ENCODE assay signal across 22 cellular contexts in genomic region chr5:87735918-87736317, GRCh38.
"Had no signal": no experiment of that assay in that cellular context is flagged by ENCODE, and none has a peak within 500 bp of the region (broad histone marks: within the 10 kb centered on the region; RNA-seq: fewer than 3 reads in every experiment).

No MANE protein-coding gene starts in this region.

- H3K4me3 Mint-ChIP-seq: memory B cell, mesothelial cell of epicardium, natural killer cell, neural progenitor cell had no signal

- H3K36me3 Mint-ChIP-seq: memory B cell, mesothelial cell of epicardium, natural killer cell, neural progenitor cell had no signal

- H3K36me3 ChIP-seq: colonic mucosa, heart right ventricle, neural progenitor cell, ovary, right atrium auricular region, sigmoid colon, stomach, thoracic aorta, transverse colon had no signal

- H3K27ac Mint-ChIP-seq: memory B cell, mesothelial cell of epicardium, natural killer cell, neural progenitor cell had no signal

- H3K9me3 Mint-ChIP-seq: memory B cell, mesothelial cell of epicardium, natural killer cell, neural progenitor cell had no signal

- DNase-seq: colonic mucosa; dermis blood vessel endothelial cell; heart right ventricle; hypothalamus; islet precursor cell; natural killer cell; nucleus accumbens; ovary; sigmoid colon; stimulated activated CD4-positive, alpha-beta T cell treated with anti-CD3 and anti-CD28 coated beads, Interleukin-2, amount 100 ng/mL, for 24 hours; stimulated activated CD4-positive, alpha-beta T cell treated with anti-CD3 and anti-CD28 coated beads, Interleukin-4, amount 100 ng/mL, for 4 hours; stimulated activated naive CD4-positive, alpha-beta T cell; stomach; substantia nigra; transverse colon had no signal

- H3K9me3 ChIP-seq: colonic mucosa, heart right ventricle, ovary, right atrium auricular region, sigmoid colon, stomach, thoracic aorta, transverse colon had no signal

- H3K4me1 ChIP-seq: colonic mucosa, heart right ventricle, right atrium auricular region, sigmoid colon, stomach, transverse colon had no signal

- H3K27ac ChIP-seq: colonic mucosa, heart right ventricle, neural progenitor cell, ovary, right atrium auricular region, sigmoid colon, skin epidermis, stomach, thoracic aorta, transverse colon had no signal

- ATAC-seq: heart right ventricle, left lobe of liver, natural killer cell had no signal

- H3K27me3 ChIP-seq: colonic mucosa, heart right ventricle, neural progenitor cell, ovary, right atrium auricular region, sigmoid colon, stomach, transverse colon had no signal

- H3K4me1 Mint-ChIP-seq: natural killer cell had no signal

- H3K4me3 ChIP-seq: colonic mucosa, heart right ventricle, neural progenitor cell, ovary, right atrium auricular region, sigmoid colon, skin epidermis, stomach, thoracic aorta, transverse colon had no signal
